In the genomic region with DNA sequence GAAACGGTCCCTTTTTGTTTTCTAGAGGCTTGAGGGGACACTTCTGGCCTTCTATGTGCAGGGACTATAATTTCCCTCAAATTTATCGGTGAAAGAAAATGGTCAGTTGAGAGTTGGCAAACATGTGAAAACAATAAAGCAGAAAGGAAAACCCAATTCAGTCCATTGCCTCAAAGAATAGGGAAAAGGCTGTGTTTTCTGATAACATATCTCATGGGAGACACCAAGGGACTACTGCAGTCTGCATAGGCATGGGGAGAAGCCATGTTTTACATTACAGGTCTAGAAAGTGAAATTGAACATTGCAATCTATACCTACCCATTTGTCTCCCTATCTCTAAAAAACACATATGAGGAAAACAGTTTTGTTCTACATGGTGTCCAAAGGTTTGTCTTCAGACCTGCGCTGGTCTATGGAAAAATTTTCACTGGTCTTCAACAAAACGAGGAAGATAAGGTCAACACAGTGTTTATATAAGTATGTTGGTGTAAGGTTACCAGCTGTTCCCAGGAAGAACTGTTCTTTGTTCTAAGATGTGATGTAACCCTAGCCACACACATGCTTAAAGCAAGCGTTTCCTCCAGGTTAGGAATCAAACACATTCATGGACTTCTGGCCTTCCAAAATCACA, we compare ENCODE assay signal across 11 cellular contexts.
DNase-seq lines count a peak whose midpoint lies in the region; ATAC-seq and TF ChIP-seq lines count a peak whose summit lies in the region.
"Had no signal": no experiment of that assay in that cellular context is flagged by ENCODE, and none has a peak within 500 bp of the region (broad histone marks: within the 10 kb centered on the region; RNA-seq: fewer than 3 reads in every experiment).

No MANE protein-coding gene starts in this region.

- no peak overlapping the region for H3K27ac ChIP-seq in AG04450 (ENCODE audit: low read depth, low read length)

- TF ChIP-seq CTCF in AG04450 (IDR thresholded peaks at IDR 0.05; ENCODE audit: low read depth, low read length) (no peak), natural killer cell (IDR thresholded peaks at IDR 0.05) (no peak)

- peaks cover 24 to 26% of the 10 kb centered on the region in 2 donors for H3K27me3 Mint-ChIP-seq in natural killer cell (ENCODE audit: low read depth in 2 of 2)

- peaks cover 3% of the 10 kb centered on the region in 2 donors for H3K4me1 Mint-ChIP-seq in natural killer cell

- CTCF ChIA-PET in AG04450 (lab: Charles Lee), result interaction anchor here (0.6 to 0.8 kb wide), 3 partner anchors 13 to 564 kb away, joined by 3 to 5 read pairs (median 3); no protein-coding TSS in a partner anchor

- H3K27ac Mint-ChIP-seq in natural killer cell, result no peak overlapping the region
- H3K27ac Mint-ChIP-seq: naive thymus-derived CD4-positive, alpha-beta T cell had no signal

- no peaks in the 10 kb centered on the region for H3K36me3 Mint-ChIP-seq in natural killer cell
- H3K36me3 Mint-ChIP-seq: naive thymus-derived CD4-positive, alpha-beta T cell had no signal

- no peaks in the 10 kb centered on the region for H3K9me3 ChIP-seq in AG04450 (ENCODE audit: control insufficient read depth, insufficient read depth, low read length)
- H3K9me3 ChIP-seq: SJSA1 had no signal

- no peak for ATAC-seq in natural killer cell
- no peak for ATAC-seq in GM18873 (IDR thresholded peaks at IDR 0.05; ENCODE audit: low FRiP score, unreplicated experiment)
- ATAC-seq in GM18861 (IDR thresholded peaks at IDR 0.05; ENCODE audit: unreplicated experiment), result no peak
- ATAC-seq: naive thymus-derived CD4-positive, alpha-beta T cell had no signal

- intact Hi-C loops in natural killer cell (cut with micrococcal nuclease), result no loop called here

- H3K4me3 Mint-ChIP-seq in natural killer cell, result no peak overlapping the region
- H3K4me3 Mint-ChIP-seq: naive thymus-derived CD4-positive, alpha-beta T cell had no signal

- no peaks in the 10 kb centered on the region for H3K27me3 ChIP-seq in AG04450 (ENCODE audit: control insufficient read depth, insufficient read depth, low read length)
- H3K27me3 ChIP-seq: SJSA1 had no signal

- peak; percentile 51 for DNase-seq in AG04450 (ENCODE audit: low read depth, low spot score)
- DNase-seq in HuH-7.5 (ENCODE audit: low spot score), result peak; percentile 30
- DNase-seq in SW480 (ENCODE audit: low spot score), result peak; percentile 64
- peak; percentile 22 for DNase-seq in iPS-NIHi7 (ENCODE audit: extremely low spot score)
- DNase-seq in natural killer cell, result no peak
- no peak for DNase-seq in stimulated activated CD4-positive, alpha-beta T cell treated with anti-CD3 and anti-CD28 coated beads, Interleukin-15, amount 100 ng/mL, for 24 hours
- DNase-seq: activated T-cell treated with anti-CD3 and anti-CD28 coated beads, Interleukin-2, amount 50 U/mL, for 48 hours; naive thymus-derived CD4-positive, alpha-beta T cell had no signal

- H3K4me3 ChIP-seq in AG04450 (ENCODE audit: low read depth, low read length), result no peak overlapping the region
- H3K4me3 ChIP-seq: SJSA1 had no signal

- POLR2A ChIA-PET in AG04450 (lab: Yijun Ruan, JAX), result no interaction called here

- no peaks in the 10 kb centered on the region for H3K9me3 Mint-ChIP-seq in natural killer cell
- H3K9me3 Mint-ChIP-seq: naive thymus-derived CD4-positive, alpha-beta T cell had no signal

Comparison
In these comparisons a context has a peak if more than half of its experiments do, and no peak if none do; other contexts are left out.
1. DNase-seq: peak in AG04450 (single experiment), HuH-7.5 (single experiment), SW480 (single experiment) and iPS-NIHi7 (single experiment); none in natural killer cell (single experiment) and stimulated activated CD4-positive, alpha-beta T cell treated with anti-CD3 and anti-CD28 coated beads, Interleukin-15, amount 100 ng/mL, for 24 hours (single experiment).